Comparison of ENCODE assay signal across 27 cellular contexts in the genomic region with DNA sequence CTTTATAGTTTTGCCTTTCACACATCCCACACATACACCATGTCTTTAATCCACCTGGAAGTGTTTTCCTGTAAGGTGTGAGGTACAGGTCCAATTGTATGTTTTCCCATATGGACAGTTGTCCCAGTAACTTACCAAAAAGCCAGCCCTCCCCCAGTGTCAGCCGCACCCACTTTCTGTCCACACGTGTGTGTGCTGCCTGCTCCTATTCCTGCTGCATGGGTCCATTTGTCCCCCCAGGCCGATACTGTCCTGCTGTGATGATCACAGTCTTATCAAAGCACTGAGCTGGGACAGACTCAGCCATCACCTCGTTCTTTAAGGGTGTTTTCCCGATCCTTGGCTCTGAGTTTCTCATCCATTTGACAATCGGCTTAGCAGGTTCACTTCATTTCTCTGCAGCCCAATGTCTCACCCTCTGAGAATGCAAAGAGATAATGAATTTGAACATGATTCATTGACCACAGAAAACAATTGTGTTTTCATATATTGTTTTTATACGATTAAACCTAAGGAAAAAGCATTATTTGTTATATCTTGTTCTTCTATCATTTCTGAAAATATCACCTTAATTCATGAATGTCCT. TPM values are rescaled to one million over a fixed set of nuclear protein-coding genes. Genes with fewer than 3 reads are reported as not detected.
DNase-seq lines count a peak whose midpoint lies in the region; ATAC-seq, FAIRE-seq and TF ChIP-seq lines count a peak whose summit lies in the region.
"Had no signal": no experiment of that assay in that cellular context is flagged by ENCODE, and none has a peak within 500 bp of the region (broad histone marks: within the 10 kb centered on the region; RNA-seq: fewer than 3 reads in every experiment).

No MANE protein-coding gene starts in this region.

- H3K27me3 ChIP-seq in SJCRH30: no peaks in the 10 kb centered on the region

- no peaks in the 10 kb centered on the region for H3K9me3 Mint-ChIP-seq in activated CD8-positive, alpha-beta memory T cell treated with anti-CD3 and anti-CD28 coated beads, Interleukin-2, amount 10 ng/mL, durations not matched to agents 7 days and 5 days (ENCODE audit: low read depth)
- H3K9me3 Mint-ChIP-seq in type B pancreatic cell: no peaks in the 10 kb centered on the region
- H3K9me3 Mint-ChIP-seq: natural killer cell treated with Interleukin-12 subunit alpha and Interleukin-12 subunit beta and Interleukin-15 and Interleukin-18, amount 100 ng/mL, for 72 hours had no signal

- no peak for TF ChIP-seq CTCF in type B pancreatic cell (conservative IDR thresholded peaks at IDR 0.05)

- no peak for TF ChIP-seq POLR2A in GM12892 (IDR thresholded peaks at IDR 0.05; ENCODE audit: low read depth, low read length)

- no peaks in the 10 kb centered on the region for H3K36me3 ChIP-seq in SJCRH30
- H3K36me3 ChIP-seq: adrenal gland, cardiac muscle cell, stomach, transverse colon had no signal

- no peaks in the 10 kb centered on the region for H3K4me1 Mint-ChIP-seq in activated CD8-positive, alpha-beta memory T cell treated with anti-CD3 and anti-CD28 coated beads, Interleukin-2, amount 10 ng/mL, durations not matched to agents 7 days and 5 days
- no peaks in the 10 kb centered on the region for H3K4me1 Mint-ChIP-seq in type B pancreatic cell (ENCODE audit: unreplicated experiment)

- no peaks in the 10 kb centered on the region for H3K36me3 Mint-ChIP-seq in activated CD8-positive, alpha-beta memory T cell treated with anti-CD3 and anti-CD28 coated beads, Interleukin-2, amount 10 ng/mL, durations not matched to agents 7 days and 5 days
- H3K36me3 Mint-ChIP-seq in type B pancreatic cell: no peaks in the 10 kb centered on the region
- H3K36me3 Mint-ChIP-seq: natural killer cell treated with Interleukin-12 subunit alpha and Interleukin-12 subunit beta and Interleukin-15 and Interleukin-18, amount 100 ng/mL, for 72 hours had no signal

- peaks cover 6% of the 10 kb centered on the region for H3K4me1 ChIP-seq in SJCRH30

- no peak overlapping the region for H3K4me3 Mint-ChIP-seq in activated CD8-positive, alpha-beta memory T cell treated with anti-CD3 and anti-CD28 coated beads, Interleukin-2, amount 10 ng/mL, durations not matched to agents 7 days and 5 days
- H3K4me3 Mint-ChIP-seq in type B pancreatic cell: no peak overlapping the region
- H3K4me3 Mint-ChIP-seq: natural killer cell treated with Interleukin-12 subunit alpha and Interleukin-12 subunit beta and Interleukin-15 and Interleukin-18, amount 100 ng/mL, for 72 hours had no signal

- H3K9me3 ChIP-seq in SJCRH30 (replicated peaks): no peaks in the 10 kb centered on the region
- H3K9me3 ChIP-seq: adrenal gland, stomach, transverse colon had no signal

- no peak overlapping the region for H3K4me3 ChIP-seq in SJCRH30
- H3K4me3 ChIP-seq: adrenal gland, cardiac muscle cell, dorsolateral prefrontal cortex, smooth muscle cell, stomach, transverse colon had no signal

- ATAC-seq in activated CD8-positive, alpha-beta memory T cell treated with anti-CD3 and anti-CD28 coated beads, Interleukin-2, amount 10 ng/mL, durations not matched to agents 7 days and 5 days: no peak
- ATAC-seq: natural killer cell treated with Interleukin-12 subunit alpha and Interleukin-12 subunit beta and Interleukin-15 and Interleukin-18, amount 100 ng/mL, for 72 hours had no signal

- no peak overlapping the region for H3K27ac ChIP-seq in SJCRH30
- H3K27ac ChIP-seq: 22Rv1, adrenal gland, cardiac muscle cell, dorsolateral prefrontal cortex, KMS-11, stomach, transverse colon had no signal

- CTCF ChIA-PET in activated CD8-positive, alpha-beta memory T cell treated with anti-CD3 and anti-CD28 coated beads, Interleukin-2, amount 10 ng/mL, durations not matched to agents 7 days and 5 days (lab: Charles Lee): no interaction called here

- FAIRE-seq in GM12892 (lab: Jason Lieb, UNC): no peak

- DNase-seq in NCI-H146 (lab: John Stamatoyannopoulos, UW): peak; percentile 25
- DNase-seq in NCI-H146 treated with DMSO at 0.1 percent for 48 hours (lab: John Stamatoyannopoulos, UW; ENCODE audit: unreplicated experiment): no peak
- peak; percentile 36 for DNase-seq in activated CD8-positive, alpha-beta memory T cell treated with anti-CD3 and anti-CD28 coated beads, Interleukin-2, amount 10 ng/mL, durations not matched to agents 7 days and 5 days
- peak; percentile 23 for DNase-seq in iris pigment epithelial cell (ENCODE audit: low read depth)
- DNase-seq in type B pancreatic cell (ENCODE audit: extremely low spot score, unreplicated experiment): peak; percentile 15
- DNase-seq in SJCRH30: no peak
- DNase-seq in putamen (ENCODE audit: low spot score): no peak
- no peak for DNase-seq in GM12892 (ENCODE audit: insufficient read length)
- DNase-seq: activated CD4-positive, alpha-beta T cell treated with anti-CD3 and anti-CD28 coated beads for 1 hour; activated gamma-delta T cell; DMS79; dorsolateral prefrontal cortex; left cardiac atrium; NCI-H2081 treated with DMSO at 0.1 percent for 48 hours; NCI-H446 treated with DMSO at 0.1 percent for 48 hours; SHP77; stimulated activated CD4-positive, alpha-beta T cell treated with anti-CD3 and anti-CD28 coated beads, Interleukin-4, amount 100 ng/mL, for 24 hours; transverse colon had no signal

- H3K27ac Mint-ChIP-seq in activated CD8-positive, alpha-beta memory T cell treated with anti-CD3 and anti-CD28 coated beads, Interleukin-2, amount 10 ng/mL, durations not matched to agents 7 days and 5 days: no peak overlapping the region
- H3K27ac Mint-ChIP-seq in type B pancreatic cell: no peak overlapping the region
- H3K27ac Mint-ChIP-seq: natural killer cell treated with Interleukin-12 subunit alpha and Interleukin-12 subunit beta and Interleukin-15 and Interleukin-18, amount 100 ng/mL, for 72 hours had no signal

- H3K27me3 Mint-ChIP-seq in activated CD8-positive, alpha-beta memory T cell treated with anti-CD3 and anti-CD28 coated beads, Interleukin-2, amount 10 ng/mL, durations not matched to agents 7 days and 5 days: peaks cover 68% of the 10 kb centered on the region
- H3K27me3 Mint-ChIP-seq in type B pancreatic cell: peaks cover 39% of the 10 kb centered on the region

RNA-seq across cellular contexts. Expression of gene VSX1, which starts 9.6 kb away (rescaled TPM):
- not detected for total RNA-seq in activated CD8-positive, alpha-beta memory T cell treated with anti-CD3 and anti-CD28 coated beads, Interleukin-2, amount 10 ng/mL, durations not matched to agents 7 days and 5 days
- not detected in 2 replicates for total RNA-seq in type B pancreatic cell (ENCODE audit: low replicate concordance)
- total RNA-seq in SJCRH30 (2014; rRNA removed; shearing (Covaris generic)): 0.06 and 0.10 TPM in 2 replicates
- polyA plus RNA-seq in GM12892 (2012; ENCODE audit: missing spikeins): not detected
- total RNA-seq: cardiac muscle cell; H7; natural killer cell treated with Interleukin-12 subunit alpha and Interleukin-12 subunit beta and Interleukin-15 and Interleukin-18, amount 100 ng/mL, for 72 hours; smooth muscle cell; stomach had no signal
- polyA plus RNA-seq: cardiac muscle cell, esophagus, smooth muscle cell had no signal

RNA-seq across cellular contexts. Expression of gene ACSS1, which starts 14.4 kb away (rescaled TPM):
- 10 to 100 TPM; 44.4 TPM for total RNA-seq in activated CD8-positive, alpha-beta memory T cell treated with anti-CD3 and anti-CD28 coated beads, Interleukin-2, amount 10 ng/mL, durations not matched to agents 7 days and 5 days
- 22.2 and 27.5 TPM in 2 replicates for total RNA-seq in type B pancreatic cell (ENCODE audit: low replicate concordance)
- 11.5 and 13.0 TPM in 2 replicates for total RNA-seq in SJCRH30 (2014; rRNA removed; shearing (Covaris generic))
- polyA plus RNA-seq in GM12892 (2012; ENCODE audit: missing spikeins): 15.1 TPM
- total RNA-seq: cardiac muscle cell, H7 had no signal
- polyA plus RNA-seq: cardiac muscle cell had no signal

Comparison
In these comparisons a context has a peak if more than half of its experiments do, and no peak if none do; other contexts are left out.
1. DNase-seq: peak in NCI-H146 (single experiment), activated CD8-positive, alpha-beta memory T cell treated with anti-CD3 and anti-CD28 coated beads, Interleukin-2, amount 10 ng/mL, durations not matched to agents 7 days and 5 days (single experiment), iris pigment epithelial cell (single experiment) and type B pancreatic cell (single experiment); none in NCI-H146 treated with DMSO at 0.1 percent for 48 hours (single experiment), SJCRH30 (0 of 2), putamen (single experiment) and GM12892 (single experiment).